ENCODE assay signal across 8 cellular contexts in genomic region chr5:41695920-41696582, GRCh38.
DNase-seq lines count a peak whose midpoint lies in the region; ATAC-seq, FAIRE-seq and TF ChIP-seq lines count a peak whose summit lies in the region.

No MANE protein-coding gene starts in this region.

- H3K9me3 ChIP-seq in hepatocyte (ENCODE audit: low read depth), result no peaks in the 10 kb centered on the region

- peak; percentile 32 for TF ChIP-seq CTCF in hepatocyte (IDR thresholded peaks at IDR 0.05; ENCODE audit: poor library complexity)

- H3K4me3 ChIP-seq in hepatocyte, result no peak overlapping the region

- no peak for TF ChIP-seq POLR2A in GM12892 (IDR thresholded peaks at IDR 0.05; ENCODE audit: low read depth, low read length)

- H3K36me3 ChIP-seq in hepatocyte (replicated peaks; ENCODE audit: insufficient read depth, low read depth), result no peaks in the 10 kb centered on the region

- H3K27ac ChIP-seq in hepatocyte, result no peak overlapping the region

- WGBS in hepatocyte (ENCODE audit: low lambda C conversion rate, missing lambda C conversion rate), result 86% methylated on average over 3 of the region's 3 CpGs

- H2AFZ ChIP-seq in hepatocyte, result no peak overlapping the region

- no peak overlapping the region for H3K4me2 ChIP-seq in hepatocyte

- DNase-seq in GM12892 (ENCODE audit: insufficient read length), result no peak
- peak; percentile 6 for DNase-seq in MV-4-11 (lab: John Stamatoyannopoulos, UW)
- peak; percentile 8 for DNase-seq in hepatocyte (ENCODE audit: low spot score)
- DNase-seq in stimulated activated CD4-positive, alpha-beta T cell treated with anti-CD3 and anti-CD28 coated beads, Interleukin-12 subunit alpha, Interleukin-12 subunit beta, amount 100 ng/mL, for 4 hours, result no peak
- no peak for DNase-seq in GDM1 (lab: John Stamatoyannopoulos, UW)
- no peak for DNase-seq in HuH-7 (ENCODE audit: low spot score)

- peak; percentile 33 for FAIRE-seq in GM12892 (lab: Jason Lieb, UNC)

- no peaks in the 10 kb centered on the region for H3K9me2 ChIP-seq in hepatocyte (replicated peaks; ENCODE audit: insufficient read depth)

- H3K27me3 ChIP-seq in hepatocyte, result no peaks in the 10 kb centered on the region

- ATAC-seq in GM21515 (IDR thresholded peaks at IDR 0.05; ENCODE audit: unreplicated experiment) (peak; percentile 88), HG03095 (IDR thresholded peaks at IDR 0.05; ENCODE audit: unreplicated experiment) (no peak)

- H3K4me1 ChIP-seq in hepatocyte (ENCODE audit: insufficient read depth), result no peaks in the 10 kb centered on the region

- H4K20me1 ChIP-seq in hepatocyte (ENCODE audit: insufficient read depth, poor library complexity, severe bottlenecking), result no peaks in the 10 kb centered on the region

- H3K79me2 ChIP-seq in hepatocyte, result no peaks in the 10 kb centered on the region

Comparison
In these comparisons a context has a peak if more than half of its experiments do, and no peak if none do; other contexts are left out.
1. DNase-seq: peak in MV-4-11 (single experiment) and hepatocyte (single experiment); none in GM12892 (single experiment), stimulated activated CD4-positive, alpha-beta T cell treated with anti-CD3 and anti-CD28 coated beads, Interleukin-12 subunit alpha, Interleukin-12 subunit beta, amount 100 ng/mL, for 4 hours (single experiment), GDM1 (single experiment) and HuH-7 (single experiment).